17 cellular contexts compared by ENCODE assay signal in genomic region chr9:135216236-135216635, GRCh38.
DNase-seq lines count a peak whose midpoint lies in the region; ATAC-seq and TF ChIP-seq lines count a peak whose summit lies in the region.
"Had no signal": no experiment of that assay in that cellular context is flagged by ENCODE, and none has a peak within 500 bp of the region (broad histone marks: within the 10 kb centered on the region; RNA-seq: fewer than 3 reads in every experiment).

No MANE protein-coding gene starts in this region.

- no peak overlapping the region for H3K4me3 Mint-ChIP-seq in natural killer cell treated with Interleukin-12 subunit alpha and Interleukin-12 subunit beta and Interleukin-15 and Interleukin-18, amount 100 ng/mL, for 72 hours
- no peak overlapping the region for H3K4me3 Mint-ChIP-seq in natural killer cell
- H3K4me3 Mint-ChIP-seq in nephron progenitor cell = no peak overlapping the region
- H3K4me3 Mint-ChIP-seq: H9 had no signal

- no peak overlapping the region for H2BK120ac ChIP-seq in neuronal stem cell (ENCODE audit: low read depth, low read length)

- no peak overlapping the region for H2BK5ac ChIP-seq in neuronal stem cell (ENCODE audit: low read length)

- H2AK5ac ChIP-seq in neuronal stem cell (ENCODE audit: low read depth, low read length) = no peak overlapping the region

- H3K4me2 ChIP-seq in neuronal stem cell (ENCODE audit: insufficient read depth, low read length, poor library complexity, severe bottlenecking) = no peak overlapping the region
- H3K4me2 ChIP-seq: A549, KMS-11 had no signal

- H3K4ac ChIP-seq in neuronal stem cell (ENCODE audit: low read length) = no peak overlapping the region

- TF ChIP-seq CTCF in natural killer cell (IDR thresholded peaks at IDR 0.05) (no peak), body of pancreas (IDR thresholded peaks at IDR 0.05) (no peak), nephron progenitor cell (IDR thresholded peaks at IDR 0.05) (no peak)

- no peak overlapping the region for H3K9ac ChIP-seq in neuronal stem cell (ENCODE audit: low read depth, low read length, poor library complexity)
- H3K9ac ChIP-seq: KMS-11 had no signal

- peaks cover 8 to 13% of the 10 kb centered on the region in 2 donors for H3K27me3 Mint-ChIP-seq in natural killer cell treated with Interleukin-12 subunit alpha and Interleukin-12 subunit beta and Interleukin-15 and Interleukin-18, amount 100 ng/mL, for 72 hours
- H3K27me3 Mint-ChIP-seq in natural killer cell (ENCODE audit: low read depth in 2 of 2) = peaks cover 0 to 5% of the 10 kb centered on the region in 2 donors
- peaks cover 63% of the 10 kb centered on the region for H3K27me3 Mint-ChIP-seq in nephron progenitor cell (ENCODE audit: low read depth, poor library complexity)

- H3K9me3 ChIP-seq in body of pancreas (peaks cover 0 to under 1% (median 0%) of the 10 kb centered on the region in 3 donors), neuronal stem cell (replicated peaks in 1 of 2; ENCODE audit: control insufficient read depth in 2 of 2, insufficient read depth in 1 of 2, low read depth in 1 of 2, low read length in 2 of 2) (peaks cover 0 to 2% of the 10 kb centered on the region in 2 donors), aorta (ENCODE audit: control insufficient read depth, low read length) (peaks cover 3% of the 10 kb centered on the region)
- H3K9me3 ChIP-seq: A549, SJSA1 had no signal

- H3K36me3 ChIP-seq in body of pancreas (replicated peaks in 1 of 2; ENCODE audit: insufficient read depth in 1 of 2, low read depth in 2 of 2) = no peaks in the 10 kb centered on the region
- no peaks in the 10 kb centered on the region for H3K36me3 ChIP-seq in neuronal stem cell (replicated peaks in 1 of 2; ENCODE audit: control insufficient read depth in 2 of 2, insufficient read depth in 2 of 2, low read length in 2 of 2)
- no peaks in the 10 kb centered on the region for H3K36me3 ChIP-seq in aorta (ENCODE audit: control insufficient read depth in 1 of 2, insufficient read depth in 2 of 2, low read length in 1 of 2)
- H3K36me3 ChIP-seq: SJSA1 had no signal

- H4K91ac ChIP-seq in neuronal stem cell (ENCODE audit: low read depth, low read length, poor library complexity) = no peak overlapping the region

- H3K27me3 ChIP-seq in body of pancreas = no peaks in the 10 kb centered on the region
- H3K27me3 ChIP-seq in neuronal stem cell (ENCODE audit: control insufficient read depth in 3 of 3, insufficient read depth in 3 of 3, low read depth in 1 of 3, low read length in 3 of 3) = peaks cover 0 to 43% (median 2%) of the 10 kb centered on the region in 3 experiments
- no peaks in the 10 kb centered on the region for H3K27me3 ChIP-seq in aorta (ENCODE audit: control insufficient read depth in 1 of 2, insufficient read depth in 2 of 2, low read length in 1 of 2)

- H3K14ac ChIP-seq in neuronal stem cell (ENCODE audit: low read length) = no peak overlapping the region

- no peak overlapping the region for H4K8ac ChIP-seq in neuronal stem cell (ENCODE audit: low read depth, low read length)

- no peak overlapping the region for H2BK12ac ChIP-seq in neuronal stem cell (ENCODE audit: low read length)

- intact Hi-C loops in natural killer cell (cut with micrococcal nuclease) = no loop called here
- intact Hi-C loops in body of pancreas (cut with DNase I) = no loop called here
- intact Hi-C loops in aorta (cut with DNase I) = no loop called here

- H2AFZ ChIP-seq in neuronal stem cell (ENCODE audit: low read length) = no peak overlapping the region

- no peak for TF ChIP-seq POLR2A in body of pancreas (IDR thresholded peaks at IDR 0.05)

- no peak for ATAC-seq in natural killer cell treated with Interleukin-12 subunit alpha and Interleukin-12 subunit beta and Interleukin-15 and Interleukin-18, amount 100 ng/mL, for 72 hours
- ATAC-seq in natural killer cell (no peak), body of pancreas (peak; percentile 3), aorta (ENCODE audit: low FRiP score) (no peak)
- ATAC-seq: PC-3 had no signal

- H3K4me3 ChIP-seq in body of pancreas = no peak overlapping the region
- H3K4me3 ChIP-seq in neuronal stem cell (ENCODE audit: low read length in 2 of 2) = no peak overlapping the region
- H3K4me3 ChIP-seq in aorta (ENCODE audit: low read length in 2 of 2) = no peak overlapping the region
- H3K4me3 ChIP-seq: A549, SJSA1 had no signal

- H3K27ac ChIP-seq in body of pancreas (peak overlapping the region; percentile 33 to 55 (median 46)), neuronal stem cell (replicated peaks; ENCODE audit: low read length) (no peak overlapping the region), aorta (ENCODE audit: low read depth in 1 of 2, low read length in 2 of 2) (no peak overlapping the region)
- H3K27ac ChIP-seq: A549, C4-2B, KMS-11, SJSA1 had no signal

- H3K27ac Mint-ChIP-seq in natural killer cell treated with Interleukin-12 subunit alpha and Interleukin-12 subunit beta and Interleukin-15 and Interleukin-18, amount 100 ng/mL, for 72 hours = no peak overlapping the region
- no peak overlapping the region for H3K27ac Mint-ChIP-seq in natural killer cell
- H3K27ac Mint-ChIP-seq in nephron progenitor cell = no peak overlapping the region

- H3K36me3 Mint-ChIP-seq in natural killer cell treated with Interleukin-12 subunit alpha and Interleukin-12 subunit beta and Interleukin-15 and Interleukin-18, amount 100 ng/mL, for 72 hours = no peaks in the 10 kb centered on the region
- H3K36me3 Mint-ChIP-seq in natural killer cell (no peaks in the 10 kb centered on the region), nephron progenitor cell (ENCODE audit: low read depth) (no peaks in the 10 kb centered on the region)

- H3K79me1 ChIP-seq in neuronal stem cell (ENCODE audit: low read depth, low read length) = no peaks in the 10 kb centered on the region

- H3K18ac ChIP-seq in neuronal stem cell (ENCODE audit: low read length) = peak overlapping the region; percentile 61

- H2BK15ac ChIP-seq in neuronal stem cell (ENCODE audit: low read length) = peak overlapping the region; percentile 66

- H3K9me3 Mint-ChIP-seq in natural killer cell treated with Interleukin-12 subunit alpha and Interleukin-12 subunit beta and Interleukin-15 and Interleukin-18, amount 100 ng/mL, for 72 hours = no peaks in the 10 kb centered on the region
- H3K9me3 Mint-ChIP-seq in natural killer cell (no peaks in the 10 kb centered on the region), nephron progenitor cell (peaks cover 5% of the 10 kb centered on the region)

- H3K4me1 Mint-ChIP-seq in natural killer cell treated with Interleukin-12 subunit alpha and Interleukin-12 subunit beta and Interleukin-15 and Interleukin-18, amount 100 ng/mL, for 72 hours (ENCODE audit: low read depth in 2 of 2) = no peaks in the 10 kb centered on the region
- H3K4me1 Mint-ChIP-seq in natural killer cell (no peaks in the 10 kb centered on the region), nephron progenitor cell (peaks cover 57% of the 10 kb centered on the region)

- WGBS in body of pancreas, 2 donors = 67 to 77% methylated on average over 5 to 7 of the region's 7 CpGs
- WGBS in neuronal stem cell (ENCODE audit: extremely low coverage in 2 of 2, insufficient read length in 2 of 2, insufficient replicate concordance in 1 of 2), 2 donors = no CpG with 5 or more reads among the region's 7 CpGs
- 72 to 73% methylated on average over 7 of the region's 7 CpGs for WGBS in aorta, 2 donors

- H3K4me1 ChIP-seq in body of pancreas (peaks cover 41% of the 10 kb centered on the region), neuronal stem cell (ENCODE audit: control insufficient read depth in 2 of 2, insufficient read depth in 1 of 2, low read depth in 1 of 2, low read length in 2 of 2) (peaks cover 0 to 15% of the 10 kb centered on the region in 2 donors), aorta (ENCODE audit: control insufficient read depth in 1 of 2, insufficient read depth in 2 of 2, low read length in 2 of 2) (no peaks in the 10 kb centered on the region)
- H3K4me1 ChIP-seq: A549, SJSA1 had no signal

- peak; percentile 29 for DNase-seq in natural killer cell treated with Interleukin-12 subunit alpha and Interleukin-12 subunit beta and Interleukin-15 and Interleukin-18, amount 100 ng/mL, for 72 hours (ENCODE audit: low spot score)
- DNase-seq in natural killer cell (no peak), body of pancreas (no peak), neuronal stem cell (ENCODE audit: low spot score) (no peak), aorta (peak; percentile 25 to 62), HUDEP-2 (lab: John Stamatoyannopoulos, UW; ENCODE audit: unreplicated experiment in 76 of 76) (no peak), nephron progenitor cell (no peak), SKM-1 (lab: John Stamatoyannopoulos, UW; ENCODE audit: unreplicated experiment) (no peak)
- DNase-seq: NCI-H1417, NCI-H187, NCI-H524 treated with DMSO at 0.1 percent for 48 hours, PC-3 had no signal

- H3K23ac ChIP-seq in neuronal stem cell (ENCODE audit: low read depth, low read length, poor library complexity) = no peak overlapping the region

Comparison
In these comparisons a context has a peak if more than half of its experiments do, and no peak if none do; other contexts are left out.
1. DNase-seq: peak in natural killer cell treated with Interleukin-12 subunit alpha and Interleukin-12 subunit beta and Interleukin-15 and Interleukin-18, amount 100 ng/mL, for 72 hours (single experiment) and aorta (2 of 2); none in natural killer cell (single experiment), body of pancreas (0 of 4), neuronal stem cell (single experiment), HUDEP-2 (0 of 76), nephron progenitor cell (single experiment) and SKM-1 (single experiment).
2. H3K27ac ChIP-seq: peak in body of pancreas (4 of 4); none in neuronal stem cell (single experiment) and aorta (0 of 2).